14 cellular contexts compared by ENCODE assay signal in the genomic region with DNA sequence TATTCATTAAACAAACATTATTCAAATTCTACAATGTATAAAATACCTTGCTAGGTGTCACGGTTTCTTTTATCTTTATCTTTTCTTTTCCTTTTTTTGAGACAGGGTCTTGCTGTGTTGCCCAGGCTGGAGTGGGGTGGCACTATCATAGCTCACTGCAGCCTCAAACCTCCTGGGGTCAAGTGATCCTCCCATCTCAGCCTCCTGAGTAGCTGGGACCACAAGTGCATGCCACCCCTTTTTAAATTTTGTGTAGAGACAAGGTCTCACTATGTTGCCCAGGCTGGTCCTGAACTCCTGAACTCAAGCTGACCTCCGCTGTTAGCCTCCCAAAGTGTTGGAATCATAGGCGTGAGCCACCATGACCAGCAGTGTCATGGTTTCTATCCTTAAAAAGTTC. TPM values are rescaled to one million over a fixed set of nuclear protein-coding genes. Genes with fewer than 3 reads are reported as not detected.
A peak's percentile ranks its signal among the peaks of the same experiment; 100 is the strongest.
DNase-seq lines count a peak whose midpoint lies in the region; ATAC-seq, FAIRE-seq and TF ChIP-seq lines count a peak whose summit lies in the region.
"Had no signal": no experiment of that assay in that cellular context is flagged by ENCODE, and none has a peak within 500 bp of the region (broad histone marks: within the 10 kb centered on the region; RNA-seq: fewer than 3 reads in every experiment).

No MANE protein-coding gene starts in this region.

- intact Hi-C loops in transverse colon (cut with DNase I; ENCODE audit: low total_unique reads): no loop called here

- no peak overlapping the region for H4K91ac ChIP-seq in H1 (replicated peaks; ENCODE audit: insufficient read length, low read length)

- no peak overlapping the region for H3K4me2 ChIP-seq in H1 (ENCODE audit: insufficient read depth in 1 of 2, low read depth in 2 of 2, low read length in 2 of 2)
- H3K4me2 ChIP-seq: GM23338 had no signal

- TF ChIP-seq CTCF in HEK293 (tag by site-specific recombination; IDR thresholded peaks at IDR 0.05): no peak
- TF ChIP-seq CTCF in WTC11 (IDR thresholded peaks at IDR 0.05): no peak
- no peak for TF ChIP-seq CTCF in H1 (IDR thresholded peaks at IDR 0.05; ENCODE audit: control extremely low read depth in 1 of 3, insufficient read depth in 1 of 3, low read depth in 1 of 3, low read length in 3 of 3)
- TF ChIP-seq CTCF in D721Med (IDR thresholded peaks at IDR 0.05; ENCODE audit: insufficient read depth, missing control alignments): no peak
- no peak for TF ChIP-seq CTCF in transverse colon (IDR thresholded peaks at IDR 0.05)

- no peak overlapping the region for H4K5ac ChIP-seq in H1 (ENCODE audit: insufficient read length, low read depth, low read length)

- CTCF ChIA-PET in HEK293 (lab: Yijun Ruan, JAX): interaction anchor here (0.9 to 3.2 kb wide), 7 partner anchors 34 to 214 kb away, joined by 3 to 23 read pairs (median 4); no protein-coding TSS in a partner anchor
- CTCF ChIA-PET in WTC11 (lab: Charles Lee): interaction anchor here (0.6 to 1.3 kb wide), 6 partner anchors 17 to 205 kb away, joined by 3 to 10 read pairs (median 6); a partner anchor contains a TSS
- CTCF ChIA-PET in H1 (lab: Charles Lee; ENCODE audit: partially characterized antibody): interaction anchor here (0.9 to 2.3 kb wide), 10 partner anchors 12 to 204 kb away, joined by 3 to 12 read pairs (median 4); a partner anchor contains a TSS

- H3K23me2 ChIP-seq in H1 (ENCODE audit: low read depth, low read length): no peaks in the 10 kb centered on the region; the same call in 1 of the 2 replicates

- TF ChIP-seq POLR2A in H1 (IDR thresholded peaks at IDR 0.05; ENCODE audit: control extremely low read depth in 1 of 2, low read depth in 2 of 2, low read length in 2 of 2): no peak
- no peak for TF ChIP-seq POLR2A in transverse colon (IDR thresholded peaks at IDR 0.05)

- H3K9me3 Mint-ChIP-seq in WTC11: peaks cover 25% of the 10 kb centered on the region

- in situ Hi-C loops in transverse colon (cut with MboI; ENCODE audit: low pct_ligation_motif_present in 1 of 4, low pct_unique_long_range_greater_than_20kb in 1 of 4, low sequenced_read_pairs in 3 of 4): no loop called here

- H3K79me1 ChIP-seq in H1 (ENCODE audit: low read depth, low read length): no peaks in the 10 kb centered on the region

- H4K20me1 ChIP-seq in H1 (replicated peaks in 1 of 2; ENCODE audit: control insufficient read depth in 1 of 2, insufficient read depth in 2 of 2, low read length in 2 of 2): no peaks in the 10 kb centered on the region

- H3K4me1 ChIP-seq in HEK293 (ENCODE audit: control insufficient read depth, insufficient read depth, low read length) (no peaks in the 10 kb centered on the region), H1 (replicated peaks in 1 of 4; ENCODE audit: control insufficient read depth in 3 of 4, insufficient read depth in 4 of 4, low read length in 3 of 4) (peaks cover 0 to 9% (median 2%) of the 10 kb centered on the region in 4 experiments; a peak in 4 of 7 replicates), transverse colon (no peaks in the 10 kb centered on the region)
- H3K4me1 ChIP-seq: HAP-1 had no signal

- no peak overlapping the region for H3K9ac ChIP-seq in H1 (replicated peaks in 1 of 4; ENCODE audit: extremely low read depth in 1 of 4, low read depth in 3 of 4, low read length in 3 of 4)

- 76% methylated on average over 3 of the region's 3 CpGs; no CpG with 5 or more reads in 1 of the 2 experiments for WGBS in H1 (ENCODE audit: extremely low coverage in 1 of 2, insufficient coverage in 1 of 2, insufficient read length in 1 of 2, insufficient replicate concordance in 2 of 2, low coverage in 1 of 2, low lambda C conversion rate in 2 of 2, missing lambda C conversion rate in 1 of 2), 2 experiments
- 75 to 77% methylated on average over 1 to 3 of the region's 3 CpGs for WGBS in transverse colon (ENCODE audit: low coverage in 1 of 2), 2 donors

- no peak overlapping the region for H3K4ac ChIP-seq in H1 (replicated peaks; ENCODE audit: insufficient read length, low read depth, low read length)

- H3K14ac ChIP-seq in H1 (ENCODE audit: insufficient read length): no peak overlapping the region

- H3K4me3 ChIP-seq in HEK293 (ENCODE audit: low read depth, low read length) (no peak overlapping the region), H1 (ENCODE audit: extremely low read depth in 1 of 4, insufficient read depth in 2 of 4, low read depth in 3 of 4, low read length in 4 of 4) (no peak overlapping the region), transverse colon (no peak overlapping the region)
- H3K4me3 ChIP-seq: GM23338, HAP-1 had no signal

- no peak for TF ChIP-seq RAD21 in H1 (IDR thresholded peaks at IDR 0.05 in 1 of 2, conservative IDR thresholded peaks at IDR 0.05 in 1 of 2; ENCODE audit: low read depth in 2 of 2, low read length in 2 of 2)

- no peak overlapping the region for H3K27ac Mint-ChIP-seq in WTC11
- H3K27ac Mint-ChIP-seq: CD4-positive, alpha-beta memory T cell; GM23338 had no signal

- no peak overlapping the region for H2BK120ac ChIP-seq in H1 (replicated peaks; ENCODE audit: low read depth, low read length)

- DNase-seq in WTC11 (ENCODE audit: low spot score): no peak
- DNase-seq in H1 (ENCODE audit: low read depth in 1 of 2, low spot score in 2 of 2): no peak
- no peak for DNase-seq in D721Med (ENCODE audit: insufficient read length, low spot score)
- no peak for DNase-seq in transverse colon
- DNase-seq: C1 segment of cervical spinal cord; Calu3; CD4-positive, alpha-beta memory T cell; DND-41 had no signal

- H3K18ac ChIP-seq in H1 (ENCODE audit: extremely low read depth, low read length): no peak overlapping the region

- no peak overlapping the region for H3K4me3 Mint-ChIP-seq in WTC11
- H3K4me3 Mint-ChIP-seq: CD4-positive, alpha-beta memory T cell; GM23338 had no signal

- peaks cover 20% of the 10 kb centered on the region for H3K36me3 Mint-ChIP-seq in WTC11
- H3K36me3 Mint-ChIP-seq: CD4-positive, alpha-beta memory T cell had no signal

- H3K9me3 ChIP-seq in HEK293 (ENCODE audit: control insufficient read depth, insufficient read depth, low read depth, low read length) (no peaks in the 10 kb centered on the region), H1 (ENCODE audit: insufficient read depth in 2 of 2, low read depth in 1 of 2, low read length in 1 of 2) (peaks cover 0 to 4% of the 10 kb centered on the region in 2 experiments; a peak in 2 of 4 replicates), transverse colon (no peaks in the 10 kb centered on the region)
- H3K9me3 ChIP-seq: HAP-1 had no signal

- peaks cover 8% of the 10 kb centered on the region; the same call in 1 of the 2 replicates for H3K27me3 Mint-ChIP-seq in WTC11 (ENCODE audit: low read depth)

- H2BK5ac ChIP-seq in H1 (ENCODE audit: low read depth, low read length): no peak overlapping the region

- no peak overlapping the region for H2AFZ ChIP-seq in H1 (ENCODE audit: low read length)
- H2AFZ ChIP-seq: GM23338 had no signal

- H3K27ac ChIP-seq in HEK293 (ENCODE audit: extremely low read depth, low read depth, low read length) (no peak overlapping the region), H1 (ENCODE audit: low read depth, low read length) (no peak overlapping the region), transverse colon (no peak overlapping the region)

- no peak for FAIRE-seq in H1 (lab: Jason Lieb, UNC)
- FAIRE-seq in D721Med (lab: Jason Lieb, UNC): no peak

- H3K36me3 ChIP-seq in HEK293 (ENCODE audit: control insufficient read depth in 2 of 2, insufficient read depth in 1 of 2, low read length in 2 of 2): no peaks in the 10 kb centered on the region
- H3K36me3 ChIP-seq in H1 (ENCODE audit: control insufficient read depth in 2 of 4, insufficient read depth in 4 of 4, low read length in 3 of 4): no peaks in the 10 kb centered on the region
- H3K36me3 ChIP-seq in transverse colon: no peaks in the 10 kb centered on the region
- H3K36me3 ChIP-seq: HAP-1 had no signal

- ATAC-seq in WTC11: no peak

- POLR2A ChIA-PET in HEK293 (lab: Yijun Ruan, JAX): interaction anchor here (0.7 kb wide), 1 partner anchor 47 kb away, joined by 8 read pairs; no protein-coding TSS in a partner anchor
- POLR2A ChIA-PET in WTC11 (lab: Charles Lee): no interaction called here
- POLR2A ChIA-PET in H1 (lab: Charles Lee; ENCODE audit: partially characterized antibody): no interaction called here

- H2BK20ac ChIP-seq in H1 (ENCODE audit: low read length): no peak overlapping the region

- no peak overlapping the region for H3K23ac ChIP-seq in H1 (ENCODE audit: insufficient read length)

- H2BK15ac ChIP-seq in H1 (ENCODE audit: low read length): no peak overlapping the region

- peak overlapping the region; percentile 53; the same call in 1 of the 2 replicates for H2AK5ac ChIP-seq in H1 (ENCODE audit: low read depth, low read length)

- H3K27me3 ChIP-seq in H1 (replicated peaks in 1 of 4; ENCODE audit: control insufficient read depth in 3 of 4, extremely low read depth in 1 of 4, insufficient read depth in 3 of 4, low read length in 3 of 4) (no peaks in the 10 kb centered on the region), transverse colon (peaks cover 31% of the 10 kb centered on the region)

- no peak overlapping the region for H3K56ac ChIP-seq in H1 (replicated peaks; ENCODE audit: insufficient read length, low read depth, low read length)

- H4K8ac ChIP-seq in H1 (ENCODE audit: extremely low read depth, insufficient read depth, low read length): no peak overlapping the region

- H2BK12ac ChIP-seq in H1 (ENCODE audit: low read depth, low read length): 0 out of 2 replicates have a peak overlapping the region, but pooled peaks have one; percentile 50

- TF ChIP-seq EP300 in H1 (IDR thresholded peaks at IDR 0.05; ENCODE audit: borderline replicate concordance in 1 of 2, low read depth in 2 of 2, low read length in 2 of 2): no peak
- no peak for TF ChIP-seq EP300 in transverse colon (IDR thresholded peaks at IDR 0.05; ENCODE audit: low read depth)

- H3K79me2 ChIP-seq in H1 (ENCODE audit: control insufficient read depth in 1 of 2, insufficient read depth in 2 of 2, low read length in 2 of 2): no peaks in the 10 kb centered on the region

- H3K4me1 Mint-ChIP-seq in WTC11: peaks cover 26% of the 10 kb centered on the region

RNA-seq across cellular contexts. Expression of a gene that starts 17.9 kb away (rescaled TPM):
- total RNA-seq in WTC11 (2021) (47.6 to 54.1 TPM (median 52.4 TPM) in 3 replicates), transverse colon (10 to 100 TPM in 2 of 4 donors, 1 to 10 TPM in 1, not detected in 1; 1.1 to 20.3 (median 13.4) TPM)
- 46.5 and 50.6 TPM in 2 replicates for total RNA-seq in H1 (2021; fragmentation: NEBNext Ultra II Directional; extraction: Animal tissue kit (Norgen Biotek cat#: 25700))
- 13.4 and 25.1 TPM in 2 replicates for polyA plus RNA-seq in H1 (2011; rRNA removed)
- polyA plus RNA-seq in H1 (2011; cell fraction: cytosol; rRNA removed): 39.6 TPM
- polyA plus RNA-seq in H1 (2011; cell fraction: nucleus; rRNA removed): 16.9 TPM
- 43.8 to 59.5 TPM (median 48.3 TPM) in 4 replicates for polyA plus RNA-seq in H1 (2012, experiment 1 of 2)
- polyA plus RNA-seq in H1 (2012, experiment 2 of 2): 8.6 TPM
- 53.1 TPM for polyA plus RNA-seq in H1 (2013, experiment 1 of 2)
- polyA plus RNA-seq in H1 (2013, experiment 2 of 2): 58.3 TPM
- polyA minus RNA-seq in H1 (2011; rRNA and poly(A)+ RNA removed): 6.0 and 14.4 TPM in 2 replicates
- polyA minus RNA-seq in H1 (2011; cell fraction: cytosol; rRNA and poly(A)+ RNA removed): 10.1 TPM
- 12.1 TPM for polyA minus RNA-seq in H1 (2011; cell fraction: nucleus; rRNA and poly(A)+ RNA removed)

RNA-seq across cellular contexts. Expression of a gene that starts 25.6 kb away (rescaled TPM):
- total RNA-seq in WTC11 (2021): 0.09 TPM in 1 of 3 replicates, not detected in the others
- 0.17 and 0.20 TPM in 2 replicates for total RNA-seq in H1 (2021; fragmentation: NEBNext Ultra II Directional; extraction: Animal tissue kit (Norgen Biotek cat#: 25700))
- 0.20 and 0.33 TPM in 2 replicates for polyA plus RNA-seq in H1 (2011; rRNA removed)
- polyA plus RNA-seq in H1 (2011; cell fraction: cytosol; rRNA removed): 0.26 TPM
- 0.20 TPM for polyA plus RNA-seq in H1 (2011; cell fraction: nucleus; rRNA removed)
- polyA plus RNA-seq in H1 (2012, experiment 1 of 2): 0.42 to 0.64 TPM (median 0.56 TPM) in 4 replicates
- polyA plus RNA-seq in H1 (2012, experiment 2 of 2): not detected
- 0.16 TPM for polyA plus RNA-seq in H1 (2013, experiment 1 of 2)
- polyA plus RNA-seq in H1 (2013, experiment 2 of 2): 0.17 TPM
- polyA minus RNA-seq in H1 (2011; rRNA and poly(A)+ RNA removed): 0.22 TPM in 1 of 2 replicates, not detected in the other
- polyA minus RNA-seq in H1 (2011; cell fraction: cytosol; rRNA and poly(A)+ RNA removed): not detected
- polyA minus RNA-seq in H1 (2011; cell fraction: nucleus; rRNA and poly(A)+ RNA removed): not detected
- 1 to 10 TPM in 1 of 4 donors, under 1 TPM in 1, not detected in 2; 0.14 to 1.9 TPM for total RNA-seq in transverse colon
- total RNA-seq: A172; A673; Calu3; CD4-positive, alpha-beta memory T cell; GM23338 had no signal
- polyA plus RNA-seq: BJ; CD4-positive, alpha-beta memory T cell; GM23338 had no signal

RNA-seq across cellular contexts. Expression of a gene that starts 37.0 kb away (rescaled TPM):
- 27.3 to 28.1 TPM (median 28.0 TPM) in 3 replicates for total RNA-seq in WTC11 (2021)
- total RNA-seq in H1 (2021; fragmentation: NEBNext Ultra II Directional; extraction: Animal tissue kit (Norgen Biotek cat#: 25700)): 29.9 and 30.1 TPM in 2 replicates
- 8.2 and 11.1 TPM in 2 replicates for polyA plus RNA-seq in H1 (2011; rRNA removed)
- 12.7 TPM for polyA plus RNA-seq in H1 (2011; cell fraction: cytosol; rRNA removed)
- 14.4 TPM for polyA plus RNA-seq in H1 (2011; cell fraction: nucleus; rRNA removed)
- polyA plus RNA-seq in H1 (2012, experiment 1 of 2): 19.3 to 26.5 TPM (median 21.4 TPM) in 4 replicates
- polyA plus RNA-seq in H1 (2012, experiment 2 of 2): 20.6 TPM
- 19.0 TPM for polyA plus RNA-seq in H1 (2013, experiment 1 of 2)
- polyA plus RNA-seq in H1 (2013, experiment 2 of 2): 17.6 TPM
- polyA minus RNA-seq in H1 (2011; rRNA and poly(A)+ RNA removed): 26.9 and 32.7 TPM in 2 replicates
- polyA minus RNA-seq in H1 (2011; cell fraction: cytosol; rRNA and poly(A)+ RNA removed): 12.6 TPM
- 13.0 TPM for polyA minus RNA-seq in H1 (2011; cell fraction: nucleus; rRNA and poly(A)+ RNA removed)
- 10 to 100 TPM in 3 of 4 donors, 1 to 10 TPM in 1; 2.2 to 15.2 (median 13.0) TPM for total RNA-seq in transverse colon

RNA-seq across cellular contexts. Expression of a gene that starts 42.6 kb away (rescaled TPM):
- total RNA-seq in WTC11 (2021): 490 to 556 TPM (median 501 TPM) in 3 replicates
- total RNA-seq in H1 (2021; fragmentation: NEBNext Ultra II Directional; extraction: Animal tissue kit (Norgen Biotek cat#: 25700)): 604 and 621 TPM in 2 replicates
- 372 and 397 TPM in 2 replicates for polyA plus RNA-seq in H1 (2011; rRNA removed)
- polyA plus RNA-seq in H1 (2011; cell fraction: cytosol; rRNA removed): 289 TPM
- 214 TPM for polyA plus RNA-seq in H1 (2011; cell fraction: nucleus; rRNA removed)
- polyA plus RNA-seq in H1 (2012, experiment 1 of 2): 318 to 453 TPM (median 393 TPM) in 4 replicates
- 219 TPM for polyA plus RNA-seq in H1 (2012, experiment 2 of 2)
- polyA plus RNA-seq in H1 (2013, experiment 1 of 2): 934 TPM
- polyA plus RNA-seq in H1 (2013, experiment 2 of 2): 1,101 TPM
- 618 and 631 TPM in 2 replicates for polyA minus RNA-seq in H1 (2011; rRNA and poly(A)+ RNA removed)
- polyA minus RNA-seq in H1 (2011; cell fraction: cytosol; rRNA and poly(A)+ RNA removed): 331 TPM
- 203 TPM for polyA minus RNA-seq in H1 (2011; cell fraction: nucleus; rRNA and poly(A)+ RNA removed)
- total RNA-seq in transverse colon: 10 to 100 TPM in 3 of 4 donors, 1 to 10 TPM in 1; 9.2 to 62.1 (median 21.8) TPM
